ENCODE assay signal across 9 cellular contexts in genomic region chr1:36628804-36629203, GRCh38.
"Had no signal": no experiment of that assay in that cellular context is flagged by ENCODE, and none has a peak within 500 bp of the region (broad histone marks: within the 10 kb centered on the region; RNA-seq: fewer than 3 reads in every experiment).

No MANE protein-coding gene starts in this region.

- H2AFZ ChIP-seq: GM23248 had no signal

- ATAC-seq: HCT116, HepG2 had no signal

- H3K36me3 ChIP-seq: HAP-1 had no signal

- DNase-seq: GM23248, GOT3, H7, HFFc6 had no signal

- H3K4me3 Mint-ChIP-seq: HFFc6 had no signal

- H3K4me3 ChIP-seq: GM23248, HAP-1 had no signal

- H3K4me1 ChIP-seq: HAP-1 had no signal

- H3K4me1 Mint-ChIP-seq: IgD-negative memory B cell had no signal

- H3K27ac Mint-ChIP-seq: HFFc6 had no signal

- H3K27ac ChIP-seq: GM23248, HL-60 had no signal

- H3K9me3 ChIP-seq: HAP-1 had no signal

- H3K36me3 Mint-ChIP-seq: IgD-negative memory B cell had no signal

- H3K9ac ChIP-seq: GM23248 had no signal

- H3K9me3 Mint-ChIP-seq: HFFc6, IgD-negative memory B cell had no signal
